In genomic region chr10:7647062-7647664, GRCh38 we compare ENCODE assay signal across 33 cellular contexts. TPM values are rescaled to one million over a fixed set of nuclear protein-coding genes. Genes with fewer than 3 reads are reported as not detected.
"Had no signal": no experiment of that assay in that cellular context is flagged by ENCODE, and none has a peak within 500 bp of the region (broad histone marks: within the 10 kb centered on the region; RNA-seq: fewer than 3 reads in every experiment).

No MANE protein-coding gene starts in this region.

- H3K4me3 Mint-ChIP-seq: natural killer cell; nephron; neural progenitor cell; stimulated activated memory B cell treated with anti-CD40 and anti-IgM and Interleukin-4, amounts not matched to agents 10 μg/mL and 1 μg/mL and 100 μg/mL, for 72 hours; stimulated activated naive CD8-positive, alpha-beta T cell treated with anti-CD3 and anti-CD28 coated beads, Interleukin-15, amount 100 ng/mL, for 72 hours; type B pancreatic cell had no signal

- H3K9me3 ChIP-seq: ovary, psoas muscle, suprapubic skin, testis, transverse colon, upper lobe of right lung, uterus had no signal

- H3K4me2 ChIP-seq: neural progenitor cell, smooth muscle cell had no signal

- H3K27ac Mint-ChIP-seq: natural killer cell; nephron; neural progenitor cell; progenitor cell of endocrine pancreas; stimulated activated memory B cell treated with anti-CD40 and anti-IgM and Interleukin-4, amounts not matched to agents 10 μg/mL and 1 μg/mL and 100 μg/mL, for 72 hours; stimulated activated naive CD8-positive, alpha-beta T cell treated with anti-CD3 and anti-CD28 coated beads, Interleukin-15, amount 100 ng/mL, for 72 hours; type B pancreatic cell had no signal

- H3K36me3 ChIP-seq: neural progenitor cell, ovary, spleen, suprapubic skin, transverse colon, upper lobe of right lung, uterus had no signal

- H3K4me3 ChIP-seq: neural progenitor cell, ovary, psoas muscle, skin epidermis, smooth muscle cell, spleen, suprapubic skin, testis, tibial artery, transverse colon, upper lobe of right lung, uterus had no signal

- H3K4me1 ChIP-seq: neural progenitor cell, parathyroid adenoma, psoas muscle, spleen, suprapubic skin, testis, upper lobe of right lung, uterus had no signal

- H3K36me3 Mint-ChIP-seq: natural killer cell; neural progenitor cell; stimulated activated memory B cell treated with anti-CD40 and anti-IgM and Interleukin-4, amounts not matched to agents 10 μg/mL and 1 μg/mL and 100 μg/mL, for 72 hours had no signal

- H3K9ac ChIP-seq: neural progenitor cell, parathyroid adenoma had no signal

- H3K27ac ChIP-seq: neural progenitor cell, ovary, parathyroid adenoma, psoas muscle, skin epidermis, spleen, suprapubic skin, testis, transverse colon, upper lobe of right lung, uterus had no signal

- ATAC-seq: natural killer cell; psoas muscle; right cardiac atrium; sciatic nerve; stimulated activated memory B cell treated with anti-CD40 and anti-IgM and Interleukin-4, amounts not matched to agents 10 μg/mL and 1 μg/mL and 100 μg/mL, for 72 hours; stimulated activated naive CD8-positive, alpha-beta T cell treated with anti-CD3 and anti-CD28 coated beads, Interleukin-15, amount 100 ng/mL, for 72 hours; stimulated activated naive CD8-positive, alpha-beta T cell treated with anti-CD3 and anti-CD28 coated beads, Interleukin-15, Interleukin-2, amounts not matched to agents 100 U/mL and 50 U/mL, for 24 hours; upper lobe of right lung had no signal

- H3K79me2 ChIP-seq: parathyroid adenoma had no signal

- H3K4me1 Mint-ChIP-seq: natural killer cell; stimulated activated memory B cell treated with anti-CD40 and anti-IgM and Interleukin-4, amounts not matched to agents 10 μg/mL and 1 μg/mL and 100 μg/mL, for 72 hours; stimulated activated naive CD8-positive, alpha-beta T cell treated with anti-CD3 and anti-CD28 coated beads, Interleukin-15, amount 100 ng/mL, for 72 hours had no signal

- H3K27me3 Mint-ChIP-seq: type B pancreatic cell had no signal

- DNase-seq: natural killer cell; occipital lobe; ovary; posterior cingulate gyrus; psoas muscle; right cardiac atrium; spleen; stimulated activated CD4-positive, alpha-beta T cell treated with anti-CD3 and anti-CD28 coated beads, Interleukin-12 subunit alpha, Interleukin-12 subunit beta, amount 100 ng/mL, for 4 hours; stimulated activated CD4-positive, alpha-beta T cell treated with anti-CD3 and anti-CD28 coated beads, Interleukin-1b, Interleukin-23, amount 100 ng/mL, for 48 hours; stimulated activated CD4-positive, alpha-beta T cell treated with anti-CD3 and anti-CD28 coated beads, Interleukin-4, amount 100 ng/mL, for 1 hour; stimulated activated CD4-positive, alpha-beta T cell treated with anti-CD3 and anti-CD28 coated beads, Interleukin-4, amount 100 ng/mL, for 4 hours; stimulated activated CD8-positive, alpha-beta memory T cell treated with anti-CD3 and anti-CD28 coated beads, Interleukin-4, amount 100 ng/mL, for 48 hours; stimulated activated naive CD4-positive, alpha-beta T cell; stimulated activated naive CD8-positive, alpha-beta T cell treated with anti-CD3 and anti-CD28 coated beads, Interleukin-15, amount 100 ng/mL, for 72 hours; stimulated activated naive CD8-positive, alpha-beta T cell treated with anti-CD3 and anti-CD28 coated beads, Interleukin-15, Interleukin-2, amounts not matched to agents 100 U/mL and 50 U/mL, for 24 hours; substantia nigra; testis; tibial artery; transverse colon; upper lobe of right lung; uterus had no signal

- H2AFZ ChIP-seq: neural progenitor cell, parathyroid adenoma had no signal

- H3K27me3 ChIP-seq: neural progenitor cell, ovary, suprapubic skin, testis, tibial artery, transverse colon, upper lobe of right lung, uterus had no signal

- H3K9me3 Mint-ChIP-seq: natural killer cell; stimulated activated memory B cell treated with anti-CD40 and anti-IgM and Interleukin-4, amounts not matched to agents 10 μg/mL and 1 μg/mL and 100 μg/mL, for 72 hours; stimulated activated naive CD8-positive, alpha-beta T cell treated with anti-CD3 and anti-CD28 coated beads, Interleukin-15, amount 100 ng/mL, for 72 hours; type B pancreatic cell had no signal

RNA-seq across cellular contexts. Expression of gene ITIH5, which starts 19.6 kb away (rescaled TPM):
- total RNA-seq: natural killer cell had no signal

RNA-seq across cellular contexts. Expression of gene ITIH2, which starts 56.0 kb away (rescaled TPM):
- total RNA-seq: natural killer cell, osteoblast, right cardiac atrium, sciatic nerve, spleen, transverse colon had no signal
- polyA plus RNA-seq: neural cell, psoas muscle, right cardiac atrium, spleen had no signal
